Comparison of ENCODE assay signal across 1 cellular context in the genomic region with DNA sequence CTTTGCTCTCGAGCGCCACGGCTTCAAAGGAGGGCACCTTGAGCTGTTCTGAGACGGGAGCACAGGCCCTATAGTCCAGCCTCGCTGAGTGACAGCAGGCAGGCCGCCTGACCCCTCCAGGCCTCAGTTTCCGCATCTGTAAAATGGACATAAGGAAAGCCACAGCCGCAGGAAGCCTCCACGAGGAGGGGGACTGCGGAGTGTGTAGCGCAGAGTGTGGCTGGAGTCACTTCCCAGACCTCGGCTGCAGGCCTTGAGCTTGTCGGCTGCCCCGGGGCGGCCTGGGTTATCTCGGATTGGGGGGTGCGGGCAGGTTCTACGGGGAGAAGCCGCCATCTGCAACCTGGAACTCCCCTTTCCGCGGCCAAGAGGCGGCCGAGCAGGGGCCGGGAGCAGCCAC.
TF ChIP-seq lines count a peak whose summit lies in the region.

No MANE protein-coding gene starts in this region.

TF ChIP-seq in H1, 55 proteins besides CTCF, POLR2A, EP300 and RAD21 (continued from another document):
- no peak for TF ChIP-seq SRF (IDR thresholded peaks at IDR 0.05; ENCODE audit: low read depth, low read length)
- no peak for TF ChIP-seq EZH2 (IDR thresholded peaks at IDR 0.05; ENCODE audit: low read depth, low read length, severe bottlenecking)
- TF ChIP-seq, protein P1, sequence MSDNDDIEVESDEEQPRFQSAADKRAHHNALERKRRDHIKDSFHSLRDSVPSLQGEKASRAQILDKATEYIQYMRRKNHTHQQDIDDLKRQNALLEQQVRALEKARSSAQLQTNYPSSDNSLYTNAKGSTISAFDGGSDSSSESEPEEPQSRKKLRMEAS (IDR thresholded peaks at IDR 0.05) = no peak
- TF ChIP-seq ASH2L (IDR thresholded peaks at IDR 0.05; ENCODE audit: low read length) = no peak
- no peak for TF ChIP-seq JUN (IDR thresholded peaks at IDR 0.05; ENCODE audit: low read depth, low read length)
- TF ChIP-seq TAF1 (IDR thresholded peaks at IDR 0.05; ENCODE audit: low read depth, low read length) = no peak
- TF ChIP-seq CBX5 (IDR thresholded peaks at IDR 0.05; ENCODE audit: low read depth, low read length) = no peak
- TF ChIP-seq SP2 (IDR thresholded peaks at IDR 0.05; ENCODE audit: low read length) = no peak
- TF ChIP-seq BRCA1 (IDR thresholded peaks at IDR 0.05; ENCODE audit: low read depth, low read length) = no peak
- TF ChIP-seq KDM1A (IDR thresholded peaks at IDR 0.05; ENCODE audit: borderline replicate concordance, low read length) = no peak
- TF ChIP-seq BCL11A (IDR thresholded peaks at IDR 0.05; ENCODE audit: low read depth in 2 of 2, low read length in 2 of 2) = no peak
- TF ChIP-seq SIRT6 (IDR thresholded peaks at IDR 0.05; ENCODE audit: low read length) = no peak
- TF ChIP-seq YY1 (IDR thresholded peaks at IDR 0.05; ENCODE audit: low read depth, low read length) = no peak
- no peak for TF ChIP-seq TCF12 (IDR thresholded peaks at IDR 0.05; ENCODE audit: low read depth, low read length)
- TF ChIP-seq POLR2AphosphoS5 (IDR thresholded peaks at IDR 0.05; ENCODE audit: low read depth, low read length) = no peak
- no peak for TF ChIP-seq NRF1 (IDR thresholded peaks at IDR 0.05; ENCODE audit: low read depth, low read length)
